In genomic region chr17:77958716-77959215, GRCh38 we compare ENCODE assay signal across 8 cellular contexts. TPM values are rescaled to one million over a fixed set of nuclear protein-coding genes. Genes with fewer than 3 reads are reported as not detected.
DNase-seq lines count a peak whose midpoint lies in the region; ATAC-seq and TF ChIP-seq lines count a peak whose summit lies in the region.

No MANE protein-coding gene starts in this region.

- no peaks in the 10 kb centered on the region for H3K36me3 ChIP-seq in right atrium auricular region
- H3K36me3 ChIP-seq in body of pancreas (replicated peaks in 1 of 2; ENCODE audit: insufficient read depth in 1 of 2, low read depth in 2 of 2) = no peaks in the 10 kb centered on the region

- H3K27me3 ChIP-seq in right atrium auricular region (no peaks in the 10 kb centered on the region), body of pancreas (no peaks in the 10 kb centered on the region)

- no peak for TF ChIP-seq POLR2A in body of pancreas (IDR thresholded peaks at IDR 0.05)

- no peak for TF ChIP-seq CTCF in right atrium auricular region (IDR thresholded peaks at IDR 0.05)
- no peak for TF ChIP-seq CTCF in body of pancreas (IDR thresholded peaks at IDR 0.05)
- no peak for TF ChIP-seq CTCF in omental fat pad (IDR thresholded peaks at IDR 0.05)

- H3K9me3 ChIP-seq in right atrium auricular region (no peaks in the 10 kb centered on the region), body of pancreas (no peaks in the 10 kb centered on the region)

- ATAC-seq in Right ventricle myocardium inferior = no peak
- peak; percentile 9 for ATAC-seq in HG03280 (IDR thresholded peaks at IDR 0.05; ENCODE audit: unreplicated experiment)
- ATAC-seq in body of pancreas = peak; percentile 45
- peak; percentile 2 for ATAC-seq in omental fat pad (ENCODE audit: low FRiP score)
- ATAC-seq in GM18511 (IDR thresholded peaks at IDR 0.05; ENCODE audit: unreplicated experiment) = no peak

- DNase-seq in right atrium auricular region (ENCODE audit: low spot score) (no peak), Right ventricle myocardium inferior (ENCODE audit: missing footprints) (no peak), body of pancreas (peak in 1 of 4 donors; percentile 14), omental fat pad (ENCODE audit: low spot score) (no peak), NCI-H2029 treated with DMSO at 0.1 percent for 48 hours (lab: John Stamatoyannopoulos, UW) (no peak), HuH-7 (ENCODE audit: low spot score) (no peak)

- peak overlapping the region; percentile 57 to 90 for H3K4me3 ChIP-seq in right atrium auricular region
- H3K4me3 ChIP-seq in body of pancreas = no peak overlapping the region

- intact Hi-C loops in Right ventricle myocardium inferior (cut with DNase I) = loop anchor here (1.0 to 5.0 kb wide), 5 partner anchors 37 to 186 kb away; no protein-coding TSS in a partner anchor
- intact Hi-C loops in body of pancreas (cut with DNase I) = no loop called here

- H3K4me1 ChIP-seq in right atrium auricular region (peaks cover 0 to 45% of the 10 kb centered on the region in 2 donors), body of pancreas (peaks cover 22% of the 10 kb centered on the region)

- peak overlapping the region in 1 of 2 donors; percentile 47 for H3K27ac ChIP-seq in right atrium auricular region
- H3K27ac ChIP-seq in body of pancreas = peak overlapping the region in 3 of 4 donors; percentile 81 to 85 (median 83)

- 0% methylated on average over 42 of the region's 96 CpGs; no CpG with 5 or more reads in 1 of the 2 donors for WGBS in body of pancreas, 2 donors

RNA-seq across cellular contexts. Expression of gene TNRC6C, which starts 0.3 kb away (rescaled TPM):
- total RNA-seq in right atrium auricular region = 10 to 100 TPM in 1 of 2 donors, 1 to 10 TPM in 1; 8.7 to 13.0 TPM
- 21.0 TPM for total RNA-seq in Right ventricle myocardium inferior
- 10 to 100 TPM in 1 of 2 donors, 1 to 10 TPM in 1; 4.9 to 13.5 TPM for total RNA-seq in body of pancreas
- 10 to 100 TPM in 2 of 4 donors, 1 to 10 TPM in 2; 6.4 to 20.5 (median 10.5) TPM for total RNA-seq in omental fat pad

Comparison
In these comparisons a context has a peak if more than half of its experiments do, and no peak if none do; other contexts are left out.
1. H3K4me3 ChIP-seq: peak in right atrium auricular region (2 of 2); none in body of pancreas (0 of 2).
2. ATAC-seq: peak in HG03280 (single experiment), body of pancreas (single experiment) and omental fat pad (single experiment); none in Right ventricle myocardium inferior (single experiment) and GM18511 (single experiment).